Comparison of ENCODE assay signal across 26 cellular contexts in the genomic region with DNA sequence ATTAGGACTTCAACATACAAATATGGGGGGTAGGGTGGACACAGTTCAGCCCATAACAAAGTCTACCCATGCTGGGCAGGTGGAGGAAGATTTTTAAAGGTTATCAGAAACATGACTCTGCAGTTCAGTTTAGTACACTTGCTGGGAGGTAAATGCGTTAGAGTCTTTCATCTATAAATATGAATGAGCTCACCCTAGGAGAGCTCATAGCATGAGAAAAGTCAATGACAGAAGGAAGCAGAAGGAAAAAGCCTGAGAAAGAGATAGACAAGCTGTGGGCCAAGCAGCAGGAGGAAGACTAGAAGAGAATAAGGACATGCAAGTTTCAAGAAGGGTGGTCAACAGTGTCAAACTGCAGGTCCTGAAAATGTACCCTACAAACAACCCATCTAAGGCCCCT. TPM values are rescaled to one million over a fixed set of nuclear protein-coding genes. Genes with fewer than 3 reads are reported as not detected.
DNase-seq lines count a peak whose midpoint lies in the region; ATAC-seq, FAIRE-seq and TF ChIP-seq lines count a peak whose summit lies in the region.
"Had no signal": no experiment of that assay in that cellular context is flagged by ENCODE, and none has a peak within 500 bp of the region (broad histone marks: within the 10 kb centered on the region; RNA-seq: fewer than 3 reads in every experiment).

No MANE protein-coding gene starts in this region.

- peak; percentile 58 for ATAC-seq in Right ventricle myocardium superior (ENCODE audit: poor library complexity)
- ATAC-seq in right cardiac atrium: no peak
- ATAC-seq in left ventricle myocardium superior: peak; percentile 92
- peak; percentile 60 for ATAC-seq in WTC11
- ATAC-seq in gastrocnemius medialis: no peak
- ATAC-seq: CD8-positive, alpha-beta T cell had no signal

- H3K27me3 ChIP-seq in right cardiac atrium (ENCODE audit: control insufficient read depth, insufficient read depth): no peaks in the 10 kb centered on the region
- H3K27me3 ChIP-seq in gastrocnemius medialis: no peaks in the 10 kb centered on the region
- no peaks in the 10 kb centered on the region for H3K27me3 ChIP-seq in small intestine (ENCODE audit: control insufficient read depth in 2 of 2, insufficient read depth in 2 of 2, low read length in 2 of 2)
- H3K27me3 ChIP-seq: BLaER1 had no signal

- TF ChIP-seq CTCF in WTC11 (IDR thresholded peaks at IDR 0.05): no peak
- no peak for TF ChIP-seq CTCF in type B pancreatic cell (conservative IDR thresholded peaks at IDR 0.05)
- TF ChIP-seq CTCF in gastrocnemius medialis (IDR thresholded peaks at IDR 0.05 in 4 of 5, conservative IDR thresholded peaks at IDR 0.05 in 1 of 5): no peak

- CTCF ChIA-PET in WTC11 (lab: Charles Lee): interaction anchor here (0.8 kb wide), 1 partner anchor 61 kb away, joined by 4 read pairs; no protein-coding TSS in a partner anchor

- H3K27me3 Mint-ChIP-seq in WTC11 (ENCODE audit: low read depth): peaks cover 25% of the 10 kb centered on the region
- no peaks in the 10 kb centered on the region for H3K27me3 Mint-ChIP-seq in type B pancreatic cell
- H3K27me3 Mint-ChIP-seq: CD4-positive, CD25-positive, alpha-beta regulatory T cell had no signal

- in situ Hi-C loops in gastrocnemius medialis (cut with MboI; ENCODE audit: low sequenced_read_pairs in 4 of 4): no loop called here

- intact Hi-C loops in Right ventricle myocardium superior (cut with DNase I) (no loop called here), right cardiac atrium (cut with DNase I) (loop anchor here in 1 of 4 donors (10.0 kb wide), 1 partner anchor 759 kb away; no protein-coding TSS in a partner anchor), left ventricle myocardium superior (cut with micrococcal nuclease) (no loop called here), cardiac septum (cut with DNase I) (no loop called here), gastrocnemius medialis (cut with DNase I; ENCODE audit: low total_unique reads) (no loop called here)

- no peak overlapping the region for H3K4me3 Mint-ChIP-seq in WTC11
- no peak overlapping the region for H3K4me3 Mint-ChIP-seq in type B pancreatic cell
- H3K4me3 Mint-ChIP-seq: CD4-positive, CD25-positive, alpha-beta regulatory T cell; CD8-positive, alpha-beta T cell; HFFc6 had no signal

- DNase-seq in Right ventricle myocardium superior (no peak), right cardiac atrium (no peak), left ventricle myocardium superior (no peak), cardiac septum (ENCODE audit: low spot score) (no peak), WTC11 (ENCODE audit: low spot score) (no peak), type B pancreatic cell (ENCODE audit: extremely low spot score, unreplicated experiment) (no peak), gastrocnemius medialis (no peak), small intestine (no peak)
- DNase-seq: Caco-2; CD4-positive, CD25-positive, alpha-beta regulatory T cell; CD8-positive, alpha-beta T cell; DMS153; DMS79 treated with DMSO at 0.1 percent for 48 hours; GF-D8; GOT3; HFFc6 had no signal

- H3K4me3 ChIP-seq in right cardiac atrium (ENCODE audit: low read length) (no peak overlapping the region), gastrocnemius medialis (no peak overlapping the region), small intestine (ENCODE audit: low read depth in 1 of 2, low read length in 2 of 2) (no peak overlapping the region)
- H3K4me3 ChIP-seq: BLaER1, HAP-1 had no signal

- H3K36me3 ChIP-seq in gastrocnemius medialis: no peaks in the 10 kb centered on the region
- no peaks in the 10 kb centered on the region for H3K36me3 ChIP-seq in small intestine (ENCODE audit: control insufficient read depth in 2 of 2, insufficient read depth in 2 of 2, low read length in 2 of 2)
- H3K36me3 ChIP-seq: BLaER1, HAP-1 had no signal

- no peaks in the 10 kb centered on the region for H3K9me3 ChIP-seq in right cardiac atrium (ENCODE audit: control insufficient read depth, low read length)
- H3K9me3 ChIP-seq in gastrocnemius medialis: no peaks in the 10 kb centered on the region
- no peaks in the 10 kb centered on the region for H3K9me3 ChIP-seq in small intestine (ENCODE audit: control insufficient read depth, low read depth)
- H3K9me3 ChIP-seq: BLaER1, Caco-2, HAP-1 had no signal

- H3K4me1 Mint-ChIP-seq in WTC11: peaks cover 11% of the 10 kb centered on the region
- H3K4me1 Mint-ChIP-seq in type B pancreatic cell (ENCODE audit: unreplicated experiment): no peaks in the 10 kb centered on the region

- H3K27ac Mint-ChIP-seq in WTC11 (no peak overlapping the region), type B pancreatic cell (peak overlapping the region; percentile 35)
- H3K27ac Mint-ChIP-seq: CD4-positive, CD25-positive, alpha-beta regulatory T cell; CD8-positive, alpha-beta T cell; HFFc6 had no signal

- 53% methylated on average over 1 of the region's 1 CpG for WGBS in right cardiac atrium
- WGBS in small intestine, 3 donors: 18 to 55% (median 29%) methylated on average over 1 of the region's 1 CpG

- H3K36me3 Mint-ChIP-seq in WTC11 (peaks cover 6% of the 10 kb centered on the region; the same call in 1 of the 2 replicates), type B pancreatic cell (no peaks in the 10 kb centered on the region)
- H3K36me3 Mint-ChIP-seq: CD4-positive, CD25-positive, alpha-beta regulatory T cell; CD8-positive, alpha-beta T cell had no signal

- H3K27ac ChIP-seq in right cardiac atrium (ENCODE audit: low read length) (no peak overlapping the region), gastrocnemius medialis (no peak overlapping the region), small intestine (ENCODE audit: low read depth in 1 of 2, low read length in 1 of 2) (no peak overlapping the region)
- H3K27ac ChIP-seq: BLaER1, C4-2B had no signal

- no peak for FAIRE-seq in small intestine (lab: Jason Lieb, UNC)
- FAIRE-seq: GM12891, GM18507, H54 had no signal

- peaks cover 19% of the 10 kb centered on the region for H3K9me3 Mint-ChIP-seq in WTC11
- H3K9me3 Mint-ChIP-seq in type B pancreatic cell: no peaks in the 10 kb centered on the region
- H3K9me3 Mint-ChIP-seq: CD8-positive, alpha-beta T cell had no signal

- POLR2A ChIA-PET in WTC11 (lab: Charles Lee): no interaction called here

- H3K4me1 ChIP-seq in right cardiac atrium (ENCODE audit: control insufficient read depth, insufficient read depth, low read length) (no peaks in the 10 kb centered on the region), gastrocnemius medialis (no peaks in the 10 kb centered on the region), small intestine (ENCODE audit: control insufficient read depth in 2 of 2, insufficient read depth in 1 of 2, low read depth in 1 of 2, low read length in 1 of 2) (no peaks in the 10 kb centered on the region)
- H3K4me1 ChIP-seq: Caco-2, HAP-1 had no signal

- no peak for TF ChIP-seq POLR2A in gastrocnemius medialis (IDR thresholded peaks at IDR 0.05)

TF ChIP-seq in WTC11, 78 proteins besides CTCF, POLR2A, EP300 and RAD21 (continues in another document):
- no peak for TF ChIP-seq E2F4 (CRISPR knock-in tag; IDR thresholded peaks at IDR 0.05; ENCODE audit: borderline replicate concordance, low read depth)
- TF ChIP-seq ARID4B (CRISPR knock-in tag; IDR thresholded peaks at IDR 0.05; ENCODE audit: borderline replicate concordance): no peak
- no peak for TF ChIP-seq ZBTB21 (CRISPR knock-in tag; IDR thresholded peaks at IDR 0.05; ENCODE audit: borderline replicate concordance)
- no peak for TF ChIP-seq ZNF138 (CRISPR knock-in tag; conservative IDR thresholded peaks at IDR 0.05)

RNA-seq across cellular contexts. Expression of gene FSHB, which starts 27.0 kb away (rescaled TPM):
- total RNA-seq in Right ventricle myocardium superior (not detected), right cardiac atrium (not detected), left ventricle myocardium superior (not detected), cardiac septum (not detected), WTC11 (2021) (not detected in 3 replicates), type B pancreatic cell (ENCODE audit: low replicate concordance) (not detected in 2 replicates), gastrocnemius medialis (not detected)
- polyA plus RNA-seq in right cardiac atrium (not detected), small intestine (not detected)
- total RNA-seq: A172; A673; Caco-2; CD4-positive, CD25-positive, alpha-beta regulatory T cell; CD8-positive, alpha-beta T cell; Daoy; G401; HFFc6 had no signal
- polyA plus RNA-seq: CD4-positive, CD25-positive, alpha-beta regulatory T cell had no signal

Comparison
In these comparisons a context has a peak if more than half of its experiments do, and no peak if none do; other contexts are left out.
1. ATAC-seq: peak in Right ventricle myocardium superior (single experiment), left ventricle myocardium superior (single experiment) and WTC11 (single experiment); none in right cardiac atrium (0 of 2) and gastrocnemius medialis (0 of 2).